27 cellular contexts compared by ENCODE assay signal in genomic region chr2:220590476-220590875, GRCh38.
"Had no signal": no experiment of that assay in that cellular context is flagged by ENCODE, and none has a peak within 500 bp of the region (broad histone marks: within the 10 kb centered on the region; RNA-seq: fewer than 3 reads in every experiment).

No MANE protein-coding gene starts in this region.

- FAIRE-seq: colon, endometrium, kidney had no signal

- H3K4me3 ChIP-seq: coronary artery, dorsolateral prefrontal cortex, esophagus muscularis mucosa, gastrocnemius medialis, hepatocyte, left lung, lower lobe of right lung, mucosa of descending colon had no signal

- H3K4me3 Mint-ChIP-seq: effector memory CD8-positive, alpha-beta T cell; endodermal cell; immature natural killer cell; mesothelial cell of epicardium; naive B cell had no signal

- H3K36me3 ChIP-seq: esophagus muscularis mucosa, gastrocnemius medialis, left lung, lower lobe of right lung had no signal

- H3K4me1 Mint-ChIP-seq: endodermal cell, immature natural killer cell, mesothelial cell of epicardium, naive B cell had no signal

- H3K9me3 Mint-ChIP-seq: effector memory CD8-positive, alpha-beta T cell; endodermal cell; mesothelial cell of epicardium had no signal

- H3K27me3 Mint-ChIP-seq: effector memory CD8-positive, alpha-beta T cell; naive B cell had no signal

- H3K36me3 Mint-ChIP-seq: immature natural killer cell, mesothelial cell of epicardium, naive B cell had no signal

- H3K27ac Mint-ChIP-seq: effector memory CD8-positive, alpha-beta T cell; endodermal cell; immature natural killer cell; mesothelial cell of epicardium; naive B cell had no signal

- DNase-seq: dermis blood vessel endothelial cell; dorsolateral prefrontal cortex; effector CD8-positive, alpha-beta T cell; effector memory CD8-positive, alpha-beta T cell; endodermal cell; foreskin keratinocyte; gastrocnemius medialis; glutamatergic neuron; head of caudate nucleus; hypothalamus; immature natural killer cell; islet precursor cell; kidney; kidney glomerular epithelial cell; left cardiac atrium; left lung; left ventricle myocardium superior; lower lobe of right lung; mesenchymal stem cell; mucosa of descending colon; naive B cell had no signal

- H3K27me3 ChIP-seq: dorsolateral prefrontal cortex, foreskin keratinocyte had no signal
